1 cellular context compared by ENCODE assay signal in the genomic region with DNA sequence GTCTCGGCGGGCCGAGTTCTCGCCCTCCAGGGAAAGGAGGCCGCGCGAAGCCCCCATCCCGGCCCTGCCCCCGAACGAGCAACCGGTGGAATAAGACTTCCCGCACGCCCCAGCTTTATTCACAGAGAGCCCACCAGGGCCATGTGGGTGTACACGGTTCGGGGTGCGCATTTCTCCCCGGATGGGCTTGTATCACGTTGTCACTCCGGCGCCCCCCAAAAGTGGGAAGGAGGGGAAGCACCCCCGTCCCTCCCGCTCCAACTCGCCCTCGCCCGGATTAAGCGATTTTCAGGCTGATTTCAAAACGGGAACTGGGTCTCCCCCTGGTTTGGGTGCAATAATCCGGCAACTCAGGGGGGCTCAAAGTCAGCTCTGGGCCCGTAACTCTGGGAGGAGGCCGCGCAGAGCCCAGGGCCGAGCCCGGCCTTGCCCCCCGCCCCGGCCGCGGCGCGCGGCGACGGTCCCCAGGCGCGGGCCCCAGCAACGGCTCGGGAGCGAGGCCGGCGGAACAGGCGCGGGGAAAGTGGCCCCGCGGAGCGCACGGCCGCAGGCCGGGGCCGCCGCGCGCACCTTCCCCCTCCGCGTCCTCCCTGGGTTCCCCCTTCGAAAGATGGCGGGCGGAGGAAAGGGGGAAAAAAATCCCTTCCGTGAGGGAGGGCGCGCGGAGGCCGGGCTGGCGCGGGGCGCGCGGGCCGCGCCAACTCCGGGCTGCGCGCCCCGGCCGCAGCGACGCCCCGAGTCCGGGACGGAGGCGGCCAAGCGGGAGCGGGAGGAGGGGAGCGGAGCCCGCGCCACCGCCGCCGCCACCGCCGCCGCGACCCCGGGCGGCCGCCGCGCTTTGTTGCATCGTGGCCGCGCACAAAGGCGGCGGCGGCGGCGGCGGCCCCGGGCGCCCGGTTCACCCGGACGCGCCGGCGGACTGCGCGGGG.
TF ChIP-seq lines count a peak whose summit lies in the region.

No MANE protein-coding gene starts in this region.

TF ChIP-seq in HEK293, 187 proteins besides CTCF, POLR2A, EP300 and RAD21 (continued from another document):
- TF ChIP-seq, protein P1, sequence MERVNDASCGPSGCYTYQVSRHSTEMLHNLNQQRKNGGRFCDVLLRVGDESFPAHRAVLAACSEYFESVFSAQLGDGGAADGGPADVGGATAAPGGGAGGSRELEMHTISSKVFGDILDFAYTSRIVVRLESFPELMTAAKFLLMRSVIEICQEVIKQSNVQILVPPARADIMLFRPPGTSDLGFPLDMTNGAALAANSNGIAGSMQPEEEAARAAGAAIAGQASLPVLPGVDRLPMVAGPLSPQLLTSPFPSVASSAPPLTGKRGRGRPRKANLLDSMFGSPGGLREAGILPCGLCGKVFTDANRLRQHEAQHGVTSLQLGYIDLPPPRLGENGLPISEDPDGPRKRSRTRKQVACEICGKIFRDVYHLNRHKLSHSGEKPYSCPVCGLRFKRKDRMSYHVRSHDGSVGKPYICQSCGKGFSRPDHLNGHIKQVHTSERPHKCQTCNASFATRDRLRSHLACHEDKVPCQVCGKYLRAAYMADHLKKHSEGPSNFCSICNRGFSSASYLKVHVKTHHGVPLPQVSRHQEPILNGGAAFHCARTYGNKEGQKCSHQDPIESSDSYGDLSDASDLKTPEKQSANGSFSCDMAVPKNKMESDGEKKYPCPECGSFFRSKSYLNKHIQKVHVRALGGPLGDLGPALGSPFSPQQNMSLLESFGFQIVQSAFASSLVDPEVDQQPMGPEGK (tag by site-specific recombination; IDR thresholded peaks at IDR 0.05): peak; percentile 40; the same call in 1 of the 2 replicates
- TF ChIP-seq ZNF335 (tag by site-specific recombination; conservative IDR thresholded peaks at IDR 0.05): peak; percentile 14; the same call in 1 of the 2 replicates
- TF ChIP-seq HOXD13 (CRISPR knock-in tag; IDR thresholded peaks at IDR 0.05; ENCODE audit: borderline replicate concordance): no peak
- no peak for TF ChIP-seq ZNF175 (tag by site-specific recombination; IDR thresholded peaks at IDR 0.05)
- no peak for TF ChIP-seq ZNF843 (tag by site-specific recombination; IDR thresholded peaks at IDR 0.05)
- TF ChIP-seq, protein P2, sequence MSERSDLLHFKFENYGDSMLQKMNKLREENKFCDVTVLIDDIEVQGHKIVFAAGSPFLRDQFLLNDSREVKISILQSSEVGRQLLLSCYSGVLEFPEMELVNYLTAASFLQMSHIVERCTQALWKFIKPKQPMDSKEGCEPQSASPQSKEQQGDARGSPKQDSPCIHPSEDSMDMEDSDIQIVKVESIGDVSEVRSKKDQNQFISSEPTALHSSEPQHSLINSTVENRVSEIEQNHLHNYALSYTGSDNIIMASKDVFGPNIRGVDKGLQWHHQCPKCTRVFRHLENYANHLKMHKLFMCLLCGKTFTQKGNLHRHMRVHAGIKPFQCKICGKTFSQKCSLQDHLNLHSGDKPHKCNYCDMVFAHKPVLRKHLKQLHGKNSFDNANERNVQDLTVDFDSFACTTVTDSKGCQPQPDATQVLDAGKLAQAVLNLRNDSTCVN (tag by site-specific recombination; optimal IDR thresholded peaks at IDR 0.05): peak; percentile 66
- no peak for TF ChIP-seq ZNF792 (tag by site-specific recombination; IDR thresholded peaks at IDR 0.05)
TF ChIP-seq in HEK293: peak in this region for 9.
